ENCODE assay signal across 9 cellular contexts in the genomic region with DNA sequence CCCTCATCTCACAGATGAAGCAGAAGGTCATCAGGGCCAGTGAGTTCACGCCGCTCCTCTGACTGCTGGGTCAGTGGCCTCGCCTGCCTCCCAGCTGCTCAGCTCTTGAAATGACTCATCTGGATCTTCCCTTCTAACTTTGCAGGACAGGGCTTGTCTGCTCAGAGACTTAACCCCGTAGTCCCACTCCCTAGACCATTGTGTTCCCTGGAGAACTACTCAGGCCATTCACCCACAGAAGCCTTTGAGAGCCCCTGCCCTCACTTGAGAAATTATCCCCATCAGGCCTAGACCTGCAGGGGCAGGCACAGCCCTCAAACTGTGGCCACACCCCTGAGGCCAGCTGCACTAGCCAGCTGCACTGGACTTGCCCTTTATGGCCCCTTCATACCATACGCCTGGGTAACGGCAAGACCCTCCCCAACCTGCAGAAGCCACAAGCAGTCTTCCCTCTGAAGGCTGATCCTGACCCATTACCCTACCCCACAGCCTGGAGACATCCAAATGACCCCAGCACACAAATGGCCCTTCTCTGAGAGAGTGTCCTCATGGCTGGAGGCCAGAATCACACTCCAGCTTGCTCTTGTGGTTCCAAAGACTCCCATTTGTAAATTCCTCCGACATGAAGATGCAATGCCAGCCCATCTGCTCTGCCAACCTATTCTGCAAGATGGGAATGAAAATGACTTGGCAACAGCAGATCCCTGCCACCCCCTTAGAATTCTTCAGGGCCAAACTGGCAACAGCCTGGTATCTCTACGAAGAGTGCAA. TPM values are rescaled to one million over a fixed set of nuclear protein-coding genes. Genes with fewer than 3 reads are reported as not detected.
A peak's percentile ranks its signal among the peaks of the same experiment; 100 is the strongest.
DNase-seq lines count a peak whose midpoint lies in the region; ATAC-seq, FAIRE-seq and TF ChIP-seq lines count a peak whose summit lies in the region.
"Had no signal": no experiment of that assay in that cellular context is flagged by ENCODE, and none has a peak within 500 bp of the region (broad histone marks: within the 10 kb centered on the region; RNA-seq: fewer than 3 reads in every experiment).

No MANE protein-coding gene starts in this region.

- in situ Hi-C loops in IMR-90 (cut with MboI; ENCODE audit: low sequenced_read_pairs), result no loop called here

- no peak for DNase-seq in activated naive CD4-positive, alpha-beta T cell treated with anti-CD3 and anti-CD28 coated beads, Interleukin-2, amount 50 U/mL, for 72 hours (ENCODE audit: low spot score in 2 of 2)
- DNase-seq in activated naive CD4-positive, alpha-beta T cell treated with Interleukin-2 at 50 U/mL for 16 hours, result no peak
- peak; percentile 47 for DNase-seq in IMR-90
- DNase-seq in epithelial cell of prostate (ENCODE audit: low read depth, low spot score), result peak; percentile 64
- no peak for DNase-seq in neuronal stem cell (ENCODE audit: low spot score)
- no peak for DNase-seq in NCI-H748 (lab: John Stamatoyannopoulos, UW; ENCODE audit: unreplicated experiment)
- no peak for DNase-seq in stimulated activated CD4-positive, alpha-beta T cell treated with anti-CD3 and anti-CD28 coated beads, Interleukin-2, amount 100 ng/mL, for 48 hours
- no peak for DNase-seq in D721Med (ENCODE audit: insufficient read length, low spot score)
- DNase-seq: DND-41 had no signal

- H3K36me3 ChIP-seq in IMR-90 (ENCODE audit: control insufficient read depth, insufficient read depth, low read length), result no peaks in the 10 kb centered on the region
- H3K36me3 ChIP-seq in neuronal stem cell (replicated peaks in 1 of 2; ENCODE audit: control insufficient read depth in 2 of 2, insufficient read depth in 2 of 2, low read length in 2 of 2), result no peaks in the 10 kb centered on the region

- H3K27ac ChIP-seq in IMR-90 (ENCODE audit: insufficient read depth, low read length) (no peak overlapping the region), epithelial cell of prostate (peak overlapping the region; percentile 71), neuronal stem cell (replicated peaks; ENCODE audit: low read length) (peak overlapping the region; percentile 24)

- H2AFZ ChIP-seq in IMR-90 (replicated peaks; ENCODE audit: low read length, poor library complexity) (peak overlapping the region; percentile 53), neuronal stem cell (ENCODE audit: low read length) (peak overlapping the region; percentile 75)

- no peak overlapping the region for H2BK20ac ChIP-seq in IMR-90 (ENCODE audit: low read depth, low read length)

- no peak overlapping the region for H2BK15ac ChIP-seq in IMR-90 (ENCODE audit: low read depth, low read length)
- H2BK15ac ChIP-seq in neuronal stem cell (ENCODE audit: low read length), result no peak overlapping the region

- CTCF ChIA-PET in IMR-90 (lab: Yijun Ruan, JAX), result interaction anchor here (0.7 kb wide), 1 partner anchor 135 kb away, joined by 4 read pairs; no protein-coding TSS in a partner anchor

- H3K9me3 Mint-ChIP-seq in activated naive CD4-positive, alpha-beta T cell treated with anti-CD3 and anti-CD28 coated beads, Interleukin-2, amount 50 U/mL, for 72 hours, result no peaks in the 10 kb centered on the region

- H2BK12ac ChIP-seq in neuronal stem cell (ENCODE audit: low read length), result no peak overlapping the region

- no peak overlapping the region for H3K4ac ChIP-seq in IMR-90 (ENCODE audit: low read depth, low read length)
- no peak overlapping the region for H3K4ac ChIP-seq in neuronal stem cell (ENCODE audit: low read length)

- BruUV-seq in IMR-90 (replicated peaks; lab: Mats Ljungman, UMichigan), result no TSS peak

- intact Hi-C loops in IMR-90 (cut with micrococcal nuclease), result no loop called here

- ATAC-seq in activated naive CD4-positive, alpha-beta T cell treated with anti-CD3 and anti-CD28 coated beads, Interleukin-2, amount 50 U/mL, for 72 hours, result peak in 1 of 2 donors; percentile 59
- peak; percentile 82 for ATAC-seq in IMR-90 (ENCODE audit: low read depth)

- H2AK9ac ChIP-seq in IMR-90 (replicated peaks; ENCODE audit: low read depth, low read length, poor library complexity), result no peak overlapping the region

- no peak overlapping the region for H3K9ac ChIP-seq in IMR-90 (ENCODE audit: low read depth, low read length)
- no peak overlapping the region for H3K9ac ChIP-seq in neuronal stem cell (ENCODE audit: low read depth, low read length, poor library complexity)

- H3K9me1 ChIP-seq in IMR-90 (ENCODE audit: insufficient read depth, low read length), result peaks cover 8% of the 10 kb centered on the region; the same call in 1 of the 2 replicates

- H2BK120ac ChIP-seq in IMR-90 (ENCODE audit: low read depth, low read length) (no peak overlapping the region), neuronal stem cell (ENCODE audit: low read depth, low read length) (no peak overlapping the region)

- no peak for TF ChIP-seq POLR2A in IMR-90 (IDR thresholded peaks at IDR 0.05; ENCODE audit: low read depth, low read length)

- dilution Hi-C loops in IMR-90 (cut with HindIII; ENCODE audit: low sequenced_read_pairs, unreplicated experiment), result no loop called here

- H3K79me1 ChIP-seq in IMR-90 (ENCODE audit: low read depth in 1 of 2, low read length in 2 of 2) (no peaks in the 10 kb centered on the region), neuronal stem cell (ENCODE audit: low read depth, low read length) (no peaks in the 10 kb centered on the region)

- no peak for FAIRE-seq in D721Med (lab: Jason Lieb, UNC)

- peak overlapping the region; percentile 36 to 78 for H3K27ac Mint-ChIP-seq in activated naive CD4-positive, alpha-beta T cell treated with anti-CD3 and anti-CD28 coated beads, Interleukin-2, amount 50 U/mL, for 72 hours

- H3K4me1 ChIP-seq in IMR-90 (ENCODE audit: control insufficient read depth, insufficient read depth, low read length) (peaks cover 12% of the 10 kb centered on the region), neuronal stem cell (ENCODE audit: control insufficient read depth in 2 of 2, insufficient read depth in 1 of 2, low read depth in 1 of 2, low read length in 2 of 2) (peaks cover 3 to 10% of the 10 kb centered on the region in 2 donors)

- no peak overlapping the region for H4K5ac ChIP-seq in IMR-90 (ENCODE audit: low read depth, low read length)

- TF ChIP-seq RAD21 in IMR-90 (IDR thresholded peaks at IDR 0.05; ENCODE audit: low read length), result no peak

- 31% methylated on average over 6 of the region's 8 CpGs; no CpG with 5 or more reads in 1 of the 2 experiments for WGBS in IMR-90 (ENCODE audit: extremely low coverage in 2 of 2, insufficient read length in 1 of 2), 2 experiments
- WGBS in neuronal stem cell (ENCODE audit: extremely low coverage in 2 of 2, insufficient read length in 2 of 2, insufficient replicate concordance in 1 of 2), 2 donors, result no CpG with 5 or more reads among the region's 8 CpGs

- H2AK5ac ChIP-seq in IMR-90 (ENCODE audit: low read depth, low read length), result no peak overlapping the region
- H2AK5ac ChIP-seq in neuronal stem cell (ENCODE audit: low read depth, low read length), result no peak overlapping the region

- H3K18ac ChIP-seq in IMR-90 (ENCODE audit: low read depth, low read length) (no peak overlapping the region), neuronal stem cell (ENCODE audit: low read length) (peak overlapping the region; percentile 28)

- no peaks in the 10 kb centered on the region for H3K9me3 ChIP-seq in IMR-90 (ENCODE audit: control insufficient read depth, insufficient read depth, low read length)
- no peaks in the 10 kb centered on the region for H3K9me3 ChIP-seq in neuronal stem cell (replicated peaks in 1 of 2; ENCODE audit: control insufficient read depth in 2 of 2, insufficient read depth in 1 of 2, low read depth in 1 of 2, low read length in 2 of 2)

- H3K4me2 ChIP-seq in IMR-90 (ENCODE audit: low read depth, low read length), result no peak overlapping the region
- no peak overlapping the region for H3K4me2 ChIP-seq in neuronal stem cell (ENCODE audit: insufficient read depth, low read length, poor library complexity, severe bottlenecking)

- H4K91ac ChIP-seq in IMR-90 (ENCODE audit: insufficient read depth, low read depth, low read length), result no peak overlapping the region
- H4K91ac ChIP-seq in neuronal stem cell (ENCODE audit: low read depth, low read length, poor library complexity), result no peak overlapping the region

- TF ChIP-seq CTCF in IMR-90 (conservative IDR thresholded peaks at IDR 0.05; ENCODE audit: low read depth, low read length) (no peak), D721Med (IDR thresholded peaks at IDR 0.05; ENCODE audit: insufficient read depth, missing control alignments) (no peak)

- no peak overlapping the region for H2BK5ac ChIP-seq in IMR-90 (ENCODE audit: low read depth, low read length, poor library complexity, severe bottlenecking)
- H2BK5ac ChIP-seq in neuronal stem cell (ENCODE audit: low read length), result no peak overlapping the region

- H3K36me3 Mint-ChIP-seq in activated naive CD4-positive, alpha-beta T cell treated with anti-CD3 and anti-CD28 coated beads, Interleukin-2, amount 50 U/mL, for 72 hours, result peaks cover 0 to 30% of the 10 kb centered on the region in 2 donors

- H3K14ac ChIP-seq in IMR-90 (replicated peaks; ENCODE audit: low read depth, low read length), result no peak overlapping the region
- no peak overlapping the region for H3K14ac ChIP-seq in neuronal stem cell (ENCODE audit: low read length)

- no peaks in the 10 kb centered on the region for H4K20me1 ChIP-seq in IMR-90 (ENCODE audit: insufficient read depth, low read length)

- no peak overlapping the region for H3K4me3 ChIP-seq in IMR-90 (ENCODE audit: insufficient read depth, low read depth, low read length)
- H3K4me3 ChIP-seq in neuronal stem cell (ENCODE audit: low read length in 2 of 2), result no peak overlapping the region

- POLR2A ChIA-PET in IMR-90 (lab: Charles Lee; ENCODE audit: unreplicated experiment), result no interaction called here

- H3K23ac ChIP-seq in IMR-90 (ENCODE audit: low read depth, low read length) (no peak overlapping the region), neuronal stem cell (ENCODE audit: low read depth, low read length, poor library complexity) (no peak overlapping the region)

- H3K56ac ChIP-seq in IMR-90 (ENCODE audit: extremely low read depth, insufficient read depth, low read length), result no peak overlapping the region

- H3K27me3 ChIP-seq in IMR-90 (ENCODE audit: control insufficient read depth, insufficient read depth, low read length), result peaks cover under 1% of the 10 kb centered on the region
- H3K27me3 ChIP-seq in neuronal stem cell (ENCODE audit: control insufficient read depth in 3 of 3, insufficient read depth in 3 of 3, low read depth in 1 of 3, low read length in 3 of 3), result peaks cover 0 to 5% (median 0%) of the 10 kb centered on the region in 3 experiments

- H4K8ac ChIP-seq in IMR-90 (ENCODE audit: low read depth in 2 of 2, low read length in 2 of 2) (no peak overlapping the region), neuronal stem cell (ENCODE audit: low read depth, low read length) (peak overlapping the region; percentile 7)

RNA-seq across cellular contexts. Expression of gene RCSD1, which starts 33.2 kb away (rescaled TPM):
- 10 to 100 TPM; 28.2 to 65.6 TPM for total RNA-seq in activated naive CD4-positive, alpha-beta T cell treated with anti-CD3 and anti-CD28 coated beads, Interleukin-2, amount 50 U/mL, for 72 hours
- total RNA-seq in IMR-90 (2012; rRNA removed), result not detected in 2 replicates
- polyA plus RNA-seq in IMR-90 (2012; rRNA removed), result 0.03 TPM in 1 of 2 replicates, not detected in the other
- 0.01 TPM in 1 of 2 replicates, not detected in the other for polyA plus RNA-seq in IMR-90 (2012; cell fraction: cytosol; rRNA removed)
- polyA plus RNA-seq in IMR-90 (2012; cell fraction: nucleus; rRNA removed; ENCODE audit: low replicate concordance), result not detected in 2 replicates
- 0.22 TPM for polyA plus RNA-seq in neuronal stem cell (2013, experiment 1 of 2)
- polyA plus RNA-seq in neuronal stem cell (2013, experiment 2 of 2), result 0.15 TPM

RNA-seq across cellular contexts. Expression of gene MPZL1, which starts 58.6 kb away (rescaled TPM):
- 10 to 100 TPM; 26.8 to 33.0 TPM for total RNA-seq in activated naive CD4-positive, alpha-beta T cell treated with anti-CD3 and anti-CD28 coated beads, Interleukin-2, amount 50 U/mL, for 72 hours
- total RNA-seq in IMR-90 (2012; rRNA removed), result 81.7 and 87.3 TPM in 2 replicates
- 48.0 and 55.3 TPM in 2 replicates for polyA plus RNA-seq in IMR-90 (2012; rRNA removed)
- 28.8 and 39.7 TPM in 2 replicates for polyA plus RNA-seq in IMR-90 (2012; cell fraction: cytosol; rRNA removed)
- polyA plus RNA-seq in IMR-90 (2012; cell fraction: nucleus; rRNA removed; ENCODE audit: low replicate concordance), result 22.6 and 65.6 TPM in 2 replicates
- 78.4 TPM for polyA plus RNA-seq in neuronal stem cell (2013, experiment 1 of 2)
- polyA plus RNA-seq in neuronal stem cell (2013, experiment 2 of 2), result 81.9 TPM

Comparison
In these comparisons a context has a peak if more than half of its experiments do, and no peak if none do; other contexts are left out.
1. DNase-seq: peak in IMR-90 (single experiment) and epithelial cell of prostate (single experiment); none in activated naive CD4-positive, alpha-beta T cell treated with anti-CD3 and anti-CD28 coated beads, Interleukin-2, amount 50 U/mL, for 72 hours (0 of 2), activated naive CD4-positive, alpha-beta T cell treated with Interleukin-2 at 50 U/mL for 16 hours (single experiment), neuronal stem cell (single experiment), NCI-H748 (single experiment), stimulated activated CD4-positive, alpha-beta T cell treated with anti-CD3 and anti-CD28 coated beads, Interleukin-2, amount 100 ng/mL, for 48 hours (0 of 2) and D721Med (single experiment).
2. RNA of gene RCSD1, which starts 33.2 kb away (total RNA-seq): 28.2 to 65.6 TPM in activated naive CD4-positive, alpha-beta T cell treated with anti-CD3 and anti-CD28 coated beads, Interleukin-2, amount 50 U/mL, for 72 hours; not detected in IMR-90; every median in the first group is over 10 times any median in the second.